8 cellular contexts compared by ENCODE assay signal in the genomic region with DNA sequence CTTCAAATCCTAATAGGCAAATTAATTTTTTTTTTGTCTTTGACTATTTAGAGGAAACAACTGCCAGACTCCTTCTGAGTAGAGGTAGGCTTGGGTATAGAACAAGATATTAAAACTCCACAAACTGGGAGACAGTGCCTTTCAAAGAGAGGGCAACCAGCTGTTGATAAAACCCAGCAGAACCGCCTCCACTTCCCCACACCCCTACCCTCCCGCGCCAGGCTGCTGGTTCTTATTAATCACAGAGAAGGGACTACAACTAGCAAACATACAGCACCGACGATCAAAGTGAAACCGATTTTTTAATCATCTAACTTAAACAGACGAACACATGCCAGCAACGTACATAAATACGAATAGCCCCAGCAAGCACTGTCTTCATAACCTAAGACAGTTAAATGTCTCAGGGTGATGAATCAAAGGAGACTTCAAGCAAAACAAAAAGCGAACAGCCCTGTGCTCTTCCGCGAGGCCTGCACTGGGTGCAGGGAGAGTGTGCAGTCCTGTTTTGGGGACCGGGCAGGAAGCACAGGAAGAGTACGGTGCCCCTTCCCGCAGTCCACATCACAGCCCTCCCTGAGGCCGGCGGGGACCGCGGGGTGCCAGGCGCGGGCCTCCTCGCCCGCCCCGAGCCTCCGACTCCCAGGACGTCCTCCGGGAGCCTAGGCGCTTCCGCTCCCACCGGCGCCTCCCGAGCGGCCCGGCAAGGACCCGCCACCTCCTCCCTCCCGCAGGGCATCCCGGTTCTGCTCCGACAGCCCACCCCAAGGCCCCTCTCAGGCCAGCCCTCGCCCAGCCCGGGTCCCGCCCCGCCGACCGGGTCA.
DNase-seq lines count a peak whose midpoint lies in the region; ATAC-seq, FAIRE-seq and TF ChIP-seq lines count a peak whose summit lies in the region.

No MANE protein-coding gene starts in this region.

- ATAC-seq in HG02973 (IDR thresholded peaks at IDR 0.05; ENCODE audit: unreplicated experiment) = peak; percentile 10

- POLR2A ChIA-PET in A673 (lab: Charles Lee; ENCODE audit: low non-redundant PET) = no interaction called here

- peak overlapping the region; percentile 87 for H3K4me2 ChIP-seq in OCI-LY3 (ENCODE audit: low read length)

- H3K79me2 ChIP-seq in OCI-LY3 (ENCODE audit: low read length) = no peaks in the 10 kb centered on the region

- peaks cover 3% of the 10 kb centered on the region for H3K27me3 ChIP-seq in A673 (replicated peaks; ENCODE audit: insufficient read depth, low read depth, low read length, poor library complexity)
- H3K27me3 ChIP-seq in OCI-LY3 (ENCODE audit: low read depth, low read length) = peaks cover 8% of the 10 kb centered on the region
- peaks cover 41% of the 10 kb centered on the region for H3K27me3 ChIP-seq in neutrophil

- peak overlapping the region; percentile 97 for H2AFZ ChIP-seq in OCI-LY3 (ENCODE audit: low read depth, low read length)

- H3K27ac ChIP-seq in A673 (ENCODE audit: low read depth, low read length, poor library complexity, severe bottlenecking) (peak overlapping the region; percentile 62), OCI-LY3 (ENCODE audit: low read length) (no peak overlapping the region), neutrophil (peak overlapping the region; percentile 27), urinary bladder (ENCODE audit: low read depth) (peak overlapping the region; percentile 99)

- CTCF ChIA-PET in A673 (lab: Charles Lee) = no interaction called here

- H3K9me3 ChIP-seq in A673 (ENCODE audit: low read depth, low read length, poor library complexity, severe bottlenecking) = no peaks in the 10 kb centered on the region
- no peaks in the 10 kb centered on the region for H3K9me3 ChIP-seq in OCI-LY3 (ENCODE audit: insufficient read depth, low read length)
- H3K9me3 ChIP-seq in neutrophil = no peaks in the 10 kb centered on the region

- peak; percentile 65 for FAIRE-seq in GM18507 (lab: Jason Lieb, UNC)

- H4K20me1 ChIP-seq in OCI-LY3 (ENCODE audit: insufficient read depth, low read length) = no peaks in the 10 kb centered on the region

- DNase-seq in A673 (ENCODE audit: low spot score) (peak; percentile 62), GM18507 (ENCODE audit: extremely low spot score, insufficient read length, low read depth) (peak; percentile 7), foreskin melanocyte (peak; percentile 67)
- DNase-seq in activated effector memory CD4-positive, alpha-beta T cell treated with anti-CD3 and anti-CD28 coated beads, Interleukin-2, amount 50 U/mL, for 16 hours = peak; percentile 82

- H3K36me3 ChIP-seq in A673 (ENCODE audit: insufficient read depth, low read length, poor library complexity, severe bottlenecking) = no peaks in the 10 kb centered on the region
- H3K36me3 ChIP-seq in OCI-LY3 (replicated peaks; ENCODE audit: low read depth, low read length) = no peaks in the 10 kb centered on the region
- no peaks in the 10 kb centered on the region for H3K36me3 ChIP-seq in neutrophil
- H3K36me3 ChIP-seq in urinary bladder (ENCODE audit: insufficient read depth) = no peaks in the 10 kb centered on the region

- TF ChIP-seq CTCF in A673 (conservative IDR thresholded peaks at IDR 0.05; ENCODE audit: low read depth, low read length) (no peak), OCI-LY3 (IDR thresholded peaks at IDR 0.05; ENCODE audit: low read depth, low read length) (no peak), neutrophil (IDR thresholded peaks at IDR 0.05) (no peak)

- intact Hi-C loops in A673 (cut with micrococcal nuclease; ENCODE audit: unreplicated experiment) = no loop called here

- BruUV-seq in A673 (replicated peaks; lab: Mats Ljungman, UMichigan) = no TSS peak

- WGBS in urinary bladder = under 1% methylated on average over 44 of the region's 44 CpGs

- H3K4me1 ChIP-seq in A673 (ENCODE audit: insufficient read depth, low read length, poor library complexity, severe bottlenecking) (peaks cover 12% of the 10 kb centered on the region), OCI-LY3 (ENCODE audit: low read length) (peaks cover 7% of the 10 kb centered on the region), neutrophil (ENCODE audit: control insufficient read depth in 1 of 2, insufficient read depth in 1 of 2, low read depth in 1 of 2, low read length in 1 of 2) (peaks cover 26 to 31% of the 10 kb centered on the region in 2 experiments), urinary bladder (ENCODE audit: insufficient read depth) (no peaks in the 10 kb centered on the region)

- peak overlapping the region; percentile 64 for H3K9ac ChIP-seq in OCI-LY3 (ENCODE audit: low read length)

- H3K4me3 ChIP-seq in A673 (ENCODE audit: low read depth, low read length, poor library complexity, severe bottlenecking) (peak overlapping the region; percentile 67), OCI-LY3 (ENCODE audit: low read length) (peak overlapping the region; percentile 92), neutrophil (ENCODE audit: low read depth in 1 of 2, low read length in 1 of 2) (peak overlapping the region; percentile 73 to 84), urinary bladder (ENCODE audit: low read depth, low read length) (peak overlapping the region; percentile 99)

Comparison
In these comparisons a context has a peak if more than half of its experiments do, and no peak if none do; other contexts are left out.
1. DNase-seq: peak in every context shown above with its lines; median percentile 82 in activated effector memory CD4-positive, alpha-beta T cell treated with anti-CD3 and anti-CD28 coated beads, Interleukin-2, amount 50 U/mL, for 16 hours; 67 in foreskin melanocyte; 62 in A673; 7 in GM18507.